In genomic region chr6:30716879-30717128, GRCh38 we compare ENCODE assay signal across 8 cellular contexts. TPM values are rescaled to one million over a fixed set of nuclear protein-coding genes. Genes with fewer than 3 reads are reported as not detected.
DNase-seq lines count a peak whose midpoint lies in the region; ATAC-seq and TF ChIP-seq lines count a peak whose summit lies in the region.

No MANE protein-coding gene starts in this region.

- H3K4me3 ChIP-seq in AG04449 (ENCODE audit: low read depth, low read length) = peak overlapping the region; percentile 71
- H3K4me3 ChIP-seq in KMS-11 (IDR thresholded peaks at IDR 0.05; ENCODE audit: insufficient read depth, low read depth, low read length) = no peak overlapping the region

- H3K27ac ChIP-seq in KMS-11 = peak overlapping the region; percentile 73
- H3K27ac ChIP-seq in cingulate gyrus (ENCODE audit: low read depth, low read length) = peak overlapping the region; percentile 93

- ATAC-seq in naive B cell (ENCODE audit: low read depth in 2 of 2) = no peak
- no peak for ATAC-seq in HG02884 (IDR thresholded peaks at IDR 0.05; ENCODE audit: unreplicated experiment)
- ATAC-seq in HG02840 (IDR thresholded peaks at IDR 0.05; ENCODE audit: low FRiP score, unreplicated experiment) = no peak

- DNase-seq in AG04449 (ENCODE audit: low read depth, low spot score) = no peak
- DNase-seq in naive B cell = no peak
- no peak for DNase-seq in HuH-7.5 (ENCODE audit: low spot score)
- no peak for DNase-seq in NCI-H1436 treated with DMSO at 0.1 percent for 48 hours (lab: John Stamatoyannopoulos, UW)

- H3K4me1 Mint-ChIP-seq in naive B cell = peaks cover 40 to 56% (median 41%) of the 10 kb centered on the region in 3 donors

- no peaks in the 10 kb centered on the region for H3K27me3 Mint-ChIP-seq in naive B cell

- peaks cover 3% of the 10 kb centered on the region; the same call in 1 of the 2 replicates for H4K20me1 ChIP-seq in KMS-11 (ENCODE audit: insufficient read depth)

- no peaks in the 10 kb centered on the region for H3K9me3 Mint-ChIP-seq in naive B cell

- peak overlapping the region; percentile 89 to 99 (median 95) for H3K4me3 Mint-ChIP-seq in naive B cell

- CTCF ChIA-PET in AG04449 (lab: Yijun Ruan, JAX) = interaction anchor here (1.0 to 18.8 kb wide), 4 partner anchors 25 to 162 kb away, joined by 4 to 504 read pairs (median 6); partner anchors contain the start of gene DHX16

- peaks cover 19 to 25% of the 10 kb centered on the region in 2 donors for H3K36me3 Mint-ChIP-seq in naive B cell

- peak overlapping the region; percentile 31; the same call in 1 of the 2 replicates for H2AFZ ChIP-seq in KMS-11 (ENCODE audit: low read depth)

- POLR2A ChIA-PET in AG04449 (lab: Yijun Ruan, JAX) = interaction anchor here (0.6 to 1.5 kb wide), 16 partner anchors 10 to 370 kb away, joined by 3 to 10 read pairs (median 4); partner anchors contain the start of genes IER3, MRPS18B and PPP1R10

- peaks cover 26% of the 10 kb centered on the region for H3K79me2 ChIP-seq in KMS-11 (ENCODE audit: insufficient read depth, low read depth)

- TF ChIP-seq CTCF in AG04449 (IDR thresholded peaks at IDR 0.05; ENCODE audit: insufficient read depth, low read length, missing control alignments) = no peak
- TF ChIP-seq CTCF in KMS-11 (conservative IDR thresholded peaks at IDR 0.05; ENCODE audit: low read depth, low read length) = no peak

- H3K27ac Mint-ChIP-seq in naive B cell = peak overlapping the region; percentile 96 to 99 (median 98)

- H3K27me3 ChIP-seq in KMS-11 (ENCODE audit: insufficient read depth, low read depth) = no peaks in the 10 kb centered on the region

- peaks cover 3% of the 10 kb centered on the region; the same call in 1 of the 2 replicates for H3K36me3 ChIP-seq in KMS-11 (ENCODE audit: insufficient read depth)

- H3K4me1 ChIP-seq in KMS-11 (ENCODE audit: low read depth, poor library complexity, severe bottlenecking) = peaks cover 66% of the 10 kb centered on the region

- H3K4me2 ChIP-seq in KMS-11 = peak overlapping the region; percentile 89

- H3K9ac ChIP-seq in KMS-11 = peak overlapping the region; percentile 74

RNA-seq across cellular contexts. Expression of gene MDC1, which starts 0.3 kb away (rescaled TPM):
- 1 to 10 TPM; 2.0 to 8.3 (median 3.5) TPM for polyA plus RNA-seq in naive B cell (ENCODE audit: low read depth in 6 of 6)

RNA-seq across cellular contexts. Expression of gene TUBB, which starts 3.3 kb away (rescaled TPM):
- polyA plus RNA-seq in naive B cell (ENCODE audit: low read depth in 6 of 6) = 100 to 1,000 TPM in 1 of 6 donors, 10 to 100 TPM in 5; 37.9 to 104 (median 73.3) TPM

RNA-seq across cellular contexts. Expression of gene FLOT1, which starts 25.7 kb away (rescaled TPM):
- 10 to 100 TPM; 43.5 to 65.2 (median 52.4) TPM for polyA plus RNA-seq in naive B cell (ENCODE audit: low read depth in 6 of 6)

RNA-seq across cellular contexts. Expression of gene NRM, which starts 26.0 kb away (rescaled TPM):
- polyA plus RNA-seq in naive B cell (ENCODE audit: low read depth in 6 of 6) = 10 to 100 TPM; 37.3 to 72.1 (median 45.4) TPM

RNA-seq across cellular contexts. Expression of gene IER3, which starts 27.5 kb away (rescaled TPM):
- polyA plus RNA-seq in naive B cell (ENCODE audit: low read depth in 6 of 6) = under 1 TPM in 1 of 6 donors, not detected in 5; 0.31 TPM
